ENCODE assay signal across 19 cellular contexts in genomic region chr9:137382728-137383452, GRCh38. TPM values are rescaled to one million over a fixed set of nuclear protein-coding genes. Genes with fewer than 3 reads are reported as not detected.
DNase-seq lines count a peak whose midpoint lies in the region; ATAC-seq, FAIRE-seq and TF ChIP-seq lines count a peak whose summit lies in the region.
"Had no signal": no experiment of that assay in that cellular context is flagged by ENCODE, and none has a peak within 500 bp of the region (broad histone marks: within the 10 kb centered on the region; RNA-seq: fewer than 3 reads in every experiment).

No MANE protein-coding gene starts in this region.

- peak overlapping the region in 2 of 11 experiments; percentile 6 to 28; a peak in 1 of 22 replicates for H3K27ac ChIP-seq in BLaER1 treated with 17β-estradiol and CSF1 and Interleukin-3, amounts not matched to agents 10 nM and 100 nM
- H3K27ac ChIP-seq in HUES6 (ENCODE audit: low read depth, low read length) = peak overlapping the region; percentile 35; the same call in 1 of the 2 replicates
- no peak overlapping the region for H3K27ac ChIP-seq in H1 (ENCODE audit: low read depth, low read length)
- no peak overlapping the region for H3K27ac ChIP-seq in neuronal stem cell (replicated peaks; ENCODE audit: low read length)

- 0 out of 22 replicates have a peak, but pooled peaks cover 0 to 4% (median 0%) of the 10 kb centered on the region in 11 experiments for H3K36me3 ChIP-seq in BLaER1 treated with 17β-estradiol and CSF1 and Interleukin-3, amounts not matched to agents 10 nM and 100 nM
- no peaks in the 10 kb centered on the region for H3K36me3 ChIP-seq in HUES6 (ENCODE audit: control insufficient read depth, insufficient read depth, low read length)
- no peaks in the 10 kb centered on the region for H3K36me3 ChIP-seq in H1 (ENCODE audit: control insufficient read depth in 2 of 4, insufficient read depth in 4 of 4, low read length in 3 of 4)
- H3K36me3 ChIP-seq in neuronal stem cell (replicated peaks in 1 of 2; ENCODE audit: control insufficient read depth in 2 of 2, insufficient read depth in 2 of 2, low read length in 2 of 2) = no peaks in the 10 kb centered on the region
- H3K36me3 ChIP-seq: MG63 had no signal

- no peak for TF ChIP-seq POLR2A in H1 (IDR thresholded peaks at IDR 0.05; ENCODE audit: control extremely low read depth in 1 of 2, low read depth in 2 of 2, low read length in 2 of 2)
- TF ChIP-seq POLR2A in GM18505 (IDR thresholded peaks at IDR 0.05; ENCODE audit: borderline replicate concordance, extremely low read depth, insufficient read depth, insufficient read length) = no peak

- no peaks in the 10 kb centered on the region for H3K9me3 ChIP-seq in BLaER1 treated with 17β-estradiol and CSF1 and Interleukin-3, amounts not matched to agents 10 nM and 100 nM (replicated peaks in 1 of 11)
- H3K9me3 ChIP-seq in HUES6 (ENCODE audit: control insufficient read depth, insufficient read depth, low read depth, low read length) (no peaks in the 10 kb centered on the region), H1 (ENCODE audit: insufficient read depth in 2 of 2, low read depth in 1 of 2, low read length in 1 of 2) (no peaks in the 10 kb centered on the region), neuronal stem cell (replicated peaks in 1 of 2; ENCODE audit: control insufficient read depth in 2 of 2, insufficient read depth in 1 of 2, low read depth in 1 of 2, low read length in 2 of 2) (peaks cover 3 to 4% of the 10 kb centered on the region in 2 donors)
- H3K9me3 ChIP-seq: MG63 had no signal

- no peak overlapping the region for H3K56ac ChIP-seq in H1 (replicated peaks; ENCODE audit: insufficient read length, low read depth, low read length)

- H2BK5ac ChIP-seq in H1 (ENCODE audit: low read depth, low read length) (no peak overlapping the region), neuronal stem cell (ENCODE audit: low read length) (peak overlapping the region; percentile 35)

- H4K91ac ChIP-seq in H1 (replicated peaks; ENCODE audit: insufficient read length, low read length) = no peak overlapping the region
- peak overlapping the region; percentile 72 for H4K91ac ChIP-seq in neuronal stem cell (ENCODE audit: low read depth, low read length, poor library complexity)

- H2BK120ac ChIP-seq in H1 (replicated peaks; ENCODE audit: low read depth, low read length) = no peak overlapping the region
- H2BK120ac ChIP-seq in neuronal stem cell (ENCODE audit: low read depth, low read length) = peak overlapping the region; percentile 61

- H2BK20ac ChIP-seq in H1 (ENCODE audit: low read length) = no peak overlapping the region

- peak overlapping the region; percentile 25; the same call in 1 of the 2 replicates for H4K8ac ChIP-seq in H1 (ENCODE audit: extremely low read depth, insufficient read depth, low read length)
- no peak overlapping the region for H4K8ac ChIP-seq in neuronal stem cell (ENCODE audit: low read depth, low read length)

- H3K18ac ChIP-seq in H1 (ENCODE audit: extremely low read depth, low read length) (no peak overlapping the region), neuronal stem cell (ENCODE audit: low read length) (peak overlapping the region; percentile 70)

- FAIRE-seq in H1 (lab: Jason Lieb, UNC) = no peak
- FAIRE-seq: GM12878 had no signal

- H3K4me2 ChIP-seq in BLaER1 treated with 17β-estradiol and CSF1 and Interleukin-3, amounts not matched to agents 10 nM and 100 nM = peak overlapping the region; percentile 16 to 90 (median 71); a peak in 20 of 22 replicates
- H3K4me2 ChIP-seq in H1 (ENCODE audit: insufficient read depth in 1 of 2, low read depth in 2 of 2, low read length in 2 of 2) = no peak overlapping the region
- no peak overlapping the region for H3K4me2 ChIP-seq in neuronal stem cell (ENCODE audit: insufficient read depth, low read length, poor library complexity, severe bottlenecking)

- H2BK12ac ChIP-seq in H1 (ENCODE audit: low read depth, low read length) (no peak overlapping the region), neuronal stem cell (ENCODE audit: low read length) (no peak overlapping the region)

- H4K20me1 ChIP-seq in BLaER1 treated with 17β-estradiol and CSF1 and Interleukin-3, amounts not matched to agents 10 nM and 100 nM = peaks cover 0 to 10% (median 0%) of the 10 kb centered on the region in 11 experiments; a peak in 5 of 22 replicates
- peaks cover 0 to 1% of the 10 kb centered on the region in 2 experiments for H4K20me1 ChIP-seq in H1 (replicated peaks in 1 of 2; ENCODE audit: control insufficient read depth in 1 of 2, insufficient read depth in 2 of 2, low read length in 2 of 2)

- H2BK15ac ChIP-seq in H1 (ENCODE audit: low read length) (no peak overlapping the region), neuronal stem cell (ENCODE audit: low read length) (no peak overlapping the region)

- TF ChIP-seq EP300 in H1 (IDR thresholded peaks at IDR 0.05; ENCODE audit: borderline replicate concordance in 1 of 2, low read depth in 2 of 2, low read length in 2 of 2) = no peak

- H3K4ac ChIP-seq in H1 (replicated peaks; ENCODE audit: insufficient read length, low read depth, low read length) (no peak overlapping the region), neuronal stem cell (ENCODE audit: low read length) (no peak overlapping the region)

- H3K23me2 ChIP-seq in H1 (ENCODE audit: low read depth, low read length) = no peaks in the 10 kb centered on the region

- no peak overlapping the region for H2AFZ ChIP-seq in H1 (ENCODE audit: low read length)
- H2AFZ ChIP-seq in neuronal stem cell (ENCODE audit: low read length) = no peak overlapping the region

- POLR2A ChIA-PET in H1 (lab: Charles Lee; ENCODE audit: partially characterized antibody) = interaction anchor here (0.6 to 1.1 kb wide), 4 partner anchors 10 to 80 kb away, joined by 3 to 4 read pairs (median 4); partner anchors contain the start of gene NRARP

- no peak for TF ChIP-seq CTCF in H1 (IDR thresholded peaks at IDR 0.05; ENCODE audit: control extremely low read depth in 1 of 3, insufficient read depth in 1 of 3, low read depth in 1 of 3, low read length in 3 of 3)

- WGBS in H1 (ENCODE audit: extremely low coverage in 1 of 2, insufficient coverage in 1 of 2, insufficient read length in 1 of 2, insufficient replicate concordance in 2 of 2, low coverage in 1 of 2, low lambda C conversion rate in 2 of 2, missing lambda C conversion rate in 1 of 2), 2 experiments = 86% methylated on average over 21 of the region's 29 CpGs; no CpG with 5 or more reads in 1 of the 2 experiments
- WGBS in neuronal stem cell (ENCODE audit: extremely low coverage in 2 of 2, insufficient read length in 2 of 2, insufficient replicate concordance in 1 of 2), 2 donors = no CpG with 5 or more reads among the region's 29 CpGs

- H3K4me3 ChIP-seq in BLaER1 treated with 17β-estradiol and CSF1 and Interleukin-3, amounts not matched to agents 10 nM and 100 nM = no peak overlapping the region
- no peak overlapping the region for H3K4me3 ChIP-seq in HUES6 (ENCODE audit: low read depth, low read length)
- H3K4me3 ChIP-seq in H1 (ENCODE audit: extremely low read depth in 1 of 4, insufficient read depth in 2 of 4, low read depth in 3 of 4, low read length in 4 of 4) = no peak overlapping the region
- H3K4me3 ChIP-seq in neuronal stem cell (ENCODE audit: low read length in 2 of 2) = no peak overlapping the region
- H3K4me3 ChIP-seq: GM12878, MG63 had no signal

- CTCF ChIA-PET in H1 (lab: Charles Lee; ENCODE audit: partially characterized antibody) = interaction anchor here (0.7 to 2.0 kb wide), 7 partner anchors 11 to 96 kb away, joined by 3 to 9 read pairs (median 3); no protein-coding TSS in a partner anchor

- H3K9ac ChIP-seq in BLaER1 treated with 17β-estradiol and CSF1 and Interleukin-3, amounts not matched to agents 10 nM and 100 nM = peak overlapping the region in 6 of 11 experiments; percentile 6 to 47 (median 32); a peak in 5 of 22 replicates
- H3K9ac ChIP-seq in HUES6 (ENCODE audit: low read length) (no peak overlapping the region), H1 (replicated peaks in 1 of 4; ENCODE audit: extremely low read depth in 1 of 4, low read depth in 3 of 4, low read length in 3 of 4) (no peak overlapping the region), neuronal stem cell (ENCODE audit: low read depth, low read length, poor library complexity) (no peak overlapping the region)

- H3K79me1 ChIP-seq in H1 (ENCODE audit: low read depth, low read length) (no peaks in the 10 kb centered on the region), neuronal stem cell (ENCODE audit: low read depth, low read length) (peaks cover 13% of the 10 kb centered on the region)

- H2AK5ac ChIP-seq in H1 (ENCODE audit: low read depth, low read length) (no peak overlapping the region), neuronal stem cell (ENCODE audit: low read depth, low read length) (peak overlapping the region; percentile 32)

- DNase-seq in H1 (ENCODE audit: low read depth in 1 of 2, low spot score in 2 of 2) (peak in 1 of 2 experiments; percentile 55), neuronal stem cell (ENCODE audit: low spot score) (no peak), globus pallidus (ENCODE audit: low spot score) (no peak), NOMO-1 (lab: John Stamatoyannopoulos, UW; ENCODE audit: unreplicated experiment in 2 of 2) (no peak)
- DNase-seq: activated CD4-positive, CD25-positive, alpha-beta regulatory T cell; activated gamma-delta T cell treated with Interleukin-2 at 50 U/mL for 16 hours; foreskin melanocyte; mammary epithelial cell; MG63; NCI-H1930; NCI-H524 had no signal

- no peak for TF ChIP-seq RAD21 in H1 (IDR thresholded peaks at IDR 0.05 in 1 of 2, conservative IDR thresholded peaks at IDR 0.05 in 1 of 2; ENCODE audit: low read depth in 2 of 2, low read length in 2 of 2)

- H3K4me1 ChIP-seq in BLaER1 treated with 17β-estradiol and CSF1 and Interleukin-3, amounts not matched to agents 10 nM and 100 nM = peaks cover 23 to 56% (median 46%) of the 10 kb centered on the region in 10 experiments
- H3K4me1 ChIP-seq in HUES6 (ENCODE audit: control insufficient read depth, insufficient read depth, low read length) (peaks cover 3% of the 10 kb centered on the region; the same call in 1 of the 2 replicates), H1 (replicated peaks in 1 of 4; ENCODE audit: control insufficient read depth in 3 of 4, insufficient read depth in 4 of 4, low read length in 3 of 4) (no peaks in the 10 kb centered on the region; a peak in 1 of 7 replicates), neuronal stem cell (ENCODE audit: control insufficient read depth in 2 of 2, insufficient read depth in 1 of 2, low read depth in 1 of 2, low read length in 2 of 2) (peaks cover 4 to 27% of the 10 kb centered on the region in 2 donors)

- H4K5ac ChIP-seq in H1 (ENCODE audit: insufficient read length, low read depth, low read length) = no peak overlapping the region

- H3K23ac ChIP-seq in H1 (ENCODE audit: insufficient read length) = no peak overlapping the region
- H3K23ac ChIP-seq in neuronal stem cell (ENCODE audit: low read depth, low read length, poor library complexity) = peak overlapping the region; percentile 73

- ATAC-seq in GM18505 (IDR thresholded peaks at IDR 0.05; ENCODE audit: unreplicated experiment) = no peak
- ATAC-seq in GM18498 (IDR thresholded peaks at IDR 0.05; ENCODE audit: unreplicated experiment) = no peak
- ATAC-seq: natural killer cell treated with Interleukin-12 subunit alpha and Interleukin-12 subunit beta and Interleukin-15 and Interleukin-18, amount 100 ng/mL, for 72 hours had no signal

- H3K14ac ChIP-seq in H1 (ENCODE audit: insufficient read length) (no peak overlapping the region), neuronal stem cell (ENCODE audit: low read length) (peak overlapping the region; percentile 39)

- H3K27me3 ChIP-seq in BLaER1 treated with 17β-estradiol and CSF1 and Interleukin-3, amounts not matched to agents 10 nM and 100 nM = no peaks in the 10 kb centered on the region
- H3K27me3 ChIP-seq in HUES6 (ENCODE audit: control insufficient read depth, insufficient read depth, low read length) (no peaks in the 10 kb centered on the region), H1 (replicated peaks in 1 of 4; ENCODE audit: control insufficient read depth in 3 of 4, extremely low read depth in 1 of 4, insufficient read depth in 3 of 4, low read length in 3 of 4) (no peaks in the 10 kb centered on the region), neuronal stem cell (ENCODE audit: control insufficient read depth in 3 of 3, insufficient read depth in 3 of 3, low read depth in 1 of 3, low read length in 3 of 3) (no peaks in the 10 kb centered on the region)
- H3K27me3 ChIP-seq: MG63 had no signal

- H3K79me2 ChIP-seq in H1 (ENCODE audit: control insufficient read depth in 1 of 2, insufficient read depth in 2 of 2, low read length in 2 of 2) = no peaks in the 10 kb centered on the region

RNA-seq across cellular contexts. Expression of gene EXD3, which starts 40.1 kb away (rescaled TPM):
- total RNA-seq in H1 (2021; fragmentation: NEBNext Ultra II Directional; extraction: Animal tissue kit (Norgen Biotek cat#: 25700)) = 7.0 and 7.2 TPM in 2 replicates
- polyA plus RNA-seq in H1 (2011; rRNA removed) = 9.4 and 12.7 TPM in 2 replicates
- polyA plus RNA-seq in H1 (2011; cell fraction: cytosol; rRNA removed) = 11.1 TPM
- 40.6 TPM for polyA plus RNA-seq in H1 (2011; cell fraction: nucleus; rRNA removed)
- 4.4 to 11.7 TPM (median 10.6 TPM) in 4 replicates for polyA plus RNA-seq in H1 (2012, experiment 1 of 2)
- 6.7 TPM for polyA plus RNA-seq in H1 (2012, experiment 2 of 2)
- 5.3 TPM for polyA plus RNA-seq in H1 (2013, experiment 1 of 2)
- polyA plus RNA-seq in H1 (2013, experiment 2 of 2) = 4.9 TPM
- polyA minus RNA-seq in H1 (2011; rRNA and poly(A)+ RNA removed) = 2.7 and 6.9 TPM in 2 replicates
- polyA minus RNA-seq in H1 (2011; cell fraction: cytosol; rRNA and poly(A)+ RNA removed) = 6.4 TPM
- polyA minus RNA-seq in H1 (2011; cell fraction: nucleus; rRNA and poly(A)+ RNA removed) = 11.7 TPM
- 21.1 TPM for polyA plus RNA-seq in neuronal stem cell (2013, experiment 1 of 2)
- 19.9 TPM for polyA plus RNA-seq in neuronal stem cell (2013, experiment 2 of 2)

RNA-seq across cellular contexts. Expression of gene NOXA1, which starts 40.3 kb away (rescaled TPM):
- total RNA-seq in H1 (2021; fragmentation: NEBNext Ultra II Directional; extraction: Animal tissue kit (Norgen Biotek cat#: 25700)) = 0.34 and 0.55 TPM in 2 replicates
- 0.91 and 1.5 TPM in 2 replicates for polyA plus RNA-seq in H1 (2011; rRNA removed)
- 1.3 TPM for polyA plus RNA-seq in H1 (2011; cell fraction: cytosol; rRNA removed)
- polyA plus RNA-seq in H1 (2011; cell fraction: nucleus; rRNA removed) = 4.7 TPM
- polyA plus RNA-seq in H1 (2012, experiment 1 of 2) = 0.41 to 1.2 TPM (median 0.88 TPM) in 4 replicates
- polyA plus RNA-seq in H1 (2012, experiment 2 of 2) = 0.25 TPM
- 0.53 TPM for polyA plus RNA-seq in H1 (2013, experiment 1 of 2)
- 0.44 TPM for polyA plus RNA-seq in H1 (2013, experiment 2 of 2)
- polyA minus RNA-seq in H1 (2011; rRNA and poly(A)+ RNA removed) = not detected in 2 replicates
- 0.81 TPM for polyA minus RNA-seq in H1 (2011; cell fraction: cytosol; rRNA and poly(A)+ RNA removed)
- 1.5 TPM for polyA minus RNA-seq in H1 (2011; cell fraction: nucleus; rRNA and poly(A)+ RNA removed)
- polyA plus RNA-seq in neuronal stem cell (2013, experiment 1 of 2) = 0.61 TPM
- 0.64 TPM for polyA plus RNA-seq in neuronal stem cell (2013, experiment 2 of 2)
- total RNA-seq: G401, GM12878 had no signal

RNA-seq across cellular contexts. Expression of gene ENTPD8, which starts 58.3 kb away (rescaled TPM):
- total RNA-seq in H1 (2021; fragmentation: NEBNext Ultra II Directional; extraction: Animal tissue kit (Norgen Biotek cat#: 25700)) = 0.33 and 0.48 TPM in 2 replicates
- 0.51 and 1.1 TPM in 2 replicates for polyA plus RNA-seq in H1 (2011; rRNA removed)
- polyA plus RNA-seq in H1 (2011; cell fraction: cytosol; rRNA removed) = 0.69 TPM
- 6.1 TPM for polyA plus RNA-seq in H1 (2011; cell fraction: nucleus; rRNA removed)
- polyA plus RNA-seq in H1 (2012, experiment 1 of 2) = 0.39 to 1.0 TPM (median 0.86 TPM) in 4 replicates
- 0.30 TPM for polyA plus RNA-seq in H1 (2012, experiment 2 of 2)
- 0.45 TPM for polyA plus RNA-seq in H1 (2013, experiment 1 of 2)
- 0.40 TPM for polyA plus RNA-seq in H1 (2013, experiment 2 of 2)
- 0.12 TPM in 1 of 2 replicates, not detected in the other for polyA minus RNA-seq in H1 (2011; rRNA and poly(A)+ RNA removed)
- not detected for polyA minus RNA-seq in H1 (2011; cell fraction: cytosol; rRNA and poly(A)+ RNA removed)
- polyA minus RNA-seq in H1 (2011; cell fraction: nucleus; rRNA and poly(A)+ RNA removed) = 0.40 TPM
- polyA plus RNA-seq in neuronal stem cell (2013, experiment 1 of 2) = 0.03 TPM
- polyA plus RNA-seq in neuronal stem cell (2013, experiment 2 of 2) = 0.04 TPM
- total RNA-seq: GM12878; natural killer cell treated with Interleukin-12 subunit alpha and Interleukin-12 subunit beta and Interleukin-15 and Interleukin-18, amount 100 ng/mL, for 72 hours; subcutaneous adipose tissue had no signal
- polyA plus RNA-seq: GM12878 had no signal

Comparison
In these comparisons a context has a peak if more than half of its experiments do, and no peak if none do; other contexts are left out.
1. H3K4me2 ChIP-seq: peak in BLaER1 treated with 17β-estradiol and CSF1 and Interleukin-3, amounts not matched to agents 10 nM and 100 nM (11 of 11); none in H1 (0 of 2) and neuronal stem cell (single experiment).
2. H3K9ac ChIP-seq: peak in BLaER1 treated with 17β-estradiol and CSF1 and Interleukin-3, amounts not matched to agents 10 nM and 100 nM (6 of 11); none in HUES6 (single experiment), H1 (0 of 4) and neuronal stem cell (single experiment).